In the genomic region with DNA sequence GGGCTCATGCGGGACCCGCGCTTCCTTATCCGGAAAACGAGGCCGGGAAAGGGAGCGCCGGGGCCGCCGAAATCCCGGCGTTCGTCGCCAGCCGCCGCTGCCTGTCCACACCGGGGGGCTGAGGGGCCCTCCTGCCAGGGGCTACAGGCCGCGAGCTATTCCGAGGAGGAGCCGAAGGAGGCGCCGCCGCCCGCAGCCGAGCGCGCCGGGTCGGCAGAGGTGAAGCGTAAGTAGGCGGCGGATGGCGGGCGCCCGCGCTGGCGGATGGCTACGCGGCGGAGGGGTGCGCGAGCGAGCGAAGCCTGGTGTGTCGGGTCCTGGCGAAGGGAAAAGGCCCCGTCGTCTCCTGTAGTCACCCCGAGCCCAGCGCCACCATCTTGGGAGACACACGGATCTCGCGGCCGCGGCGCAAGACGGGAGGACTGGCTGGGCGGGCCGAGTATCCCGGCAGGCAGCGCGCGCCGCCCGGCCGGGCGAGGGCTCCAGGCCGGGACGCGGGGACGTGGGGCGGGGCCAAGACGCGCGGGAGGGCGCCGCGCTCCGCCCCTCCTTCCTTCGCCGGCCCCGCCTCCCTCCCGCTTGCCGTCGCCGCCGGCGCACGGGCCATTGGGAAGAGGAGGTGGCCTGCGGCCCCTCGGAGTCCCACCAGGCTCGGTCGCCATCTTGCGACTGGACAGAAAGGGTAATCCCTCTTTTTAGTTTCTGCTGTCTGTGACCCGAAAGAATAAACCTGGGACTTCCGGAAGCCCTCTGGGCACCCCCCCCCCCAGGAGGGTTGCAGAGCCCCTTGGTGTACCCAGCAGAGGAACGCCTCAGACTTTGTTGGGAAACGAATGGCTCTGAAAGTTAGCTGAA, we compare ENCODE assay signal across 1 cellular context.
TF ChIP-seq lines count a peak whose summit lies in the region.

TSS of gene UBE3A (minus strand) at position 424 of the 855 bp plus-strand sequence. CDS start 29,917 bp downstream, outside the sequence.

TF ChIP-seq in GM12878, 131 proteins besides CTCF, POLR2A, EP300 and RAD21 (continued from another document):
- TF ChIP-seq, protein P1, sequence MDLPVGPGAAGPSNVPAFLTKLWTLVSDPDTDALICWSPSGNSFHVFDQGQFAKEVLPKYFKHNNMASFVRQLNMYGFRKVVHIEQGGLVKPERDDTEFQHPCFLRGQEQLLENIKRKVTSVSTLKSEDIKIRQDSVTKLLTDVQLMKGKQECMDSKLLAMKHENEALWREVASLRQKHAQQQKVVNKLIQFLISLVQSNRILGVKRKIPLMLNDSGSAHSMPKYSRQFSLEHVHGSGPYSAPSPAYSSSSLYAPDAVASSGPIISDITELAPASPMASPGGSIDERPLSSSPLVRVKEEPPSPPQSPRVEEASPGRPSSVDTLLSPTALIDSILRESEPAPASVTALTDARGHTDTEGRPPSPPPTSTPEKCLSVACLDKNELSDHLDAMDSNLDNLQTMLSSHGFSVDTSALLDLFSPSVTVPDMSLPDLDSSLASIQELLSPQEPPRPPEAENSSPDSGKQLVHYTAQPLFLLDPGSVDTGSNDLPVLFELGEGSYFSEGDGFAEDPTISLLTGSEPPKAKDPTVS (IDR thresholded peaks at IDR 0.05; ENCODE audit: low read depth, low read length) = no peak
- TF ChIP-seq NR2C2 (IDR thresholded peaks at IDR 0.05; ENCODE audit: borderline replicate concordance, control insufficient read depth, insufficient read length, low read depth) = no peak
- TF ChIP-seq SP1 (IDR thresholded peaks at IDR 0.05; ENCODE audit: low read depth, low read length) = peak; percentile 61
- TF ChIP-seq TAF1 (IDR thresholded peaks at IDR 0.05; ENCODE audit: borderline replicate concordance, low read depth, low read length) = peak; percentile 94
- TF ChIP-seq LARP7 (IDR thresholded peaks at IDR 0.05) = peak; percentile 23; the same call in 1 of the 2 replicates
- TF ChIP-seq POLR2AphosphoS2 (IDR thresholded peaks at IDR 0.05; ENCODE audit: low read depth, low read length) = peak; percentile 66; the same call in 1 of the 2 replicates
- TF ChIP-seq ASH2L (IDR thresholded peaks at IDR 0.05; ENCODE audit: borderline replicate concordance, low read depth) = peak; percentile 89; the same call in 1 of the 2 replicates
- peak; percentile 71; the same call in 1 of the 2 replicates for TF ChIP-seq DPF2 (IDR thresholded peaks at IDR 0.05)
- TF ChIP-seq FOXM1 (IDR thresholded peaks at IDR 0.05; ENCODE audit: low read depth, low read length) = no peak
- peak; percentile 59; the same call in 1 of the 2 replicates for TF ChIP-seq TARDBP (IDR thresholded peaks at IDR 0.05; ENCODE audit: borderline replicate concordance)
- TF ChIP-seq TCF12 (IDR thresholded peaks at IDR 0.05; ENCODE audit: low read depth, low read length) = 0 out of 2 replicates have a peak, but pooled peaks have one; percentile 10
- 0 out of 2 replicates have a peak, but pooled peaks have one; percentile 16 for TF ChIP-seq CBX5 (IDR thresholded peaks at IDR 0.05; ENCODE audit: low read depth)
- 0 out of 2 replicates have a peak, but pooled peaks have one; percentile 33 for TF ChIP-seq BRCA1 (IDR thresholded peaks at IDR 0.05; ENCODE audit: low read depth, low read length)
- TF ChIP-seq MXI1 (IDR thresholded peaks at IDR 0.05; ENCODE audit: low read depth, low read length) = peak; percentile 60
- TF ChIP-seq POU2F2 (IDR thresholded peaks at IDR 0.05; ENCODE audit: borderline replicate concordance, low read depth, low read length) = peak; percentile 59; the same call in 2 of the 3 replicates
- peak; percentile 41 for TF ChIP-seq ZNF687 (IDR thresholded peaks at IDR 0.05)
- TF ChIP-seq PAX5 (IDR thresholded peaks at IDR 0.05; ENCODE audit: borderline replicate concordance, low read depth, low read length) = peak; percentile 30; the same call in 1 of the 2 replicates
- peak; percentile 84 for TF ChIP-seq POLR2AphosphoS5 (IDR thresholded peaks at IDR 0.05; ENCODE audit: low read length)
- TF ChIP-seq NR2F1 (conservative IDR thresholded peaks at IDR 0.05) = 0 out of 2 replicates have a peak, but pooled peaks have one; percentile 48
- no peak for TF ChIP-seq ESRRA (IDR thresholded peaks at IDR 0.05; ENCODE audit: low read length)
- no peak for TF ChIP-seq ATF7 (IDR thresholded peaks at IDR 0.05; ENCODE audit: low read depth)
- TF ChIP-seq IKZF1 (conservative IDR thresholded peaks at IDR 0.05) = peak; percentile 60
- 0 out of 2 replicates have a peak, but pooled peaks have one; percentile 26 for TF ChIP-seq NRF1 (conservative IDR thresholded peaks at IDR 0.05; ENCODE audit: low read depth, low read length)
